Comparison of ENCODE assay signal across 1 cellular context in the genomic region with DNA sequence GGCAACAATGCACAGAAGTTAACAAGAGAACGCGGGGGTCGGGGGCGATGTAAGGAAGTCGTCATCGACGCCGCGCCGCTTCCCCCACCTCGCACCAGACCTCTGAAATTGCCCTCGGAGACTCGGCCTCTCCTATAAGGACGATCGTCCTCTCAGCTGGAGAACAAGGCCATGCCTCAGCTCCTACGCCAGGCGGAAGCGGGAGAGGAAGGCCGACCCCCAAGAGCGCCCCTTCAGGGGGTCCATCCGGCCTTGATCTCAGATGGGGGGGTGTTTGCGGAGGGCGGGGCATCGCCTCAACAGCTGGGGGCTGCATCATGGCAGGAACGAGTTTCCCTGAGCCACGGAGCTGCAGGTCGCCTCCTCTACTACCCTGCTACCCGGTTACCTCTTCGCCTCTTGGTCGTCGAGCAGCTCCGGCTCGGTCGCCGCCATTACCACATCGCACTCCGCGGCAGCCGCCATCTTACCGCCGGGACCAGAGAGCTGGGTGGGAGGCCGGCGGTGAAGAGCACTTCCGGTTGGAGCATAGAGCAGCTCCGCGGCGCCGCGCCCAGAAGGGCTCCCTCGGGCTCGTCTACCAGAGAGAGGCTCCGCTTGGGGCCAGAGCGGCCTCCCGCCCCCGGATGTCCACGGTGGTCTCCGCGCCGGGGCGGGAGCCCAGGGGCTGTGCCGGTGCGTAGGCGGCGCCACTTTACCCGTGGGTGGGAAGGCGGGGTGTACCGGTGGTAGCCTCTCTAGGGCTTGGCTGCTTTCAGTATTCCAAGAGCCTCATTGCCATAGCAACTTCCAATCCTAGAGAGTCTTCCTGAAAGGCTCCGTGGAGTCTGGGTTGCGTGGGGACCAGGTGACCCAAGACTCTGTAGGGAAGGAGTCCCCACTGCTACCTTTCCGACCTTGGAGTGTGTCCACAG.
TF ChIP-seq lines count a peak whose summit lies in the region.

A gene with protein sequence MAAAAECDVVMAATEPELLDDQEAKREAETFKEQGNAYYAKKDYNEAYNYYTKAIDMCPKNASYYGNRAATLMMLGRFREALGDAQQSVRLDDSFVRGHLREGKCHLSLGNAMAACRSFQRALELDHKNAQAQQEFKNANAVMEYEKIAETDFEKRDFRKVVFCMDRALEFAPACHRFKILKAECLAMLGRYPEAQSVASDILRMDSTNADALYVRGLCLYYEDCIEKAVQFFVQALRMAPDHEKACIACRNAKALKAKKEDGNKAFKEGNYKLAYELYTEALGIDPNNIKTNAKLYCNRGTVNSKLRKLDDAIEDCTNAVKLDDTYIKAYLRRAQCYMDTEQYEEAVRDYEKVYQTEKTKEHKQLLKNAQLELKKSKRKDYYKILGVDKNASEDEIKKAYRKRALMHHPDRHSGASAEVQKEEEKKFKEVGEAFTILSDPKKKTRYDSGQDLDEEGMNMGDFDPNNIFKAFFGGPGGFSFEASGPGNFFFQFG (minus strand): TSS at position 488 of the 914 bp plus-strand sequence. CDS start 23 bp downstream, at position 465.

TF ChIP-seq in HepG2, 621 proteins besides CTCF, POLR2A, EP300 and RAD21 (continued from another document and continues in another):
- TF ChIP-seq, protein P1, sequence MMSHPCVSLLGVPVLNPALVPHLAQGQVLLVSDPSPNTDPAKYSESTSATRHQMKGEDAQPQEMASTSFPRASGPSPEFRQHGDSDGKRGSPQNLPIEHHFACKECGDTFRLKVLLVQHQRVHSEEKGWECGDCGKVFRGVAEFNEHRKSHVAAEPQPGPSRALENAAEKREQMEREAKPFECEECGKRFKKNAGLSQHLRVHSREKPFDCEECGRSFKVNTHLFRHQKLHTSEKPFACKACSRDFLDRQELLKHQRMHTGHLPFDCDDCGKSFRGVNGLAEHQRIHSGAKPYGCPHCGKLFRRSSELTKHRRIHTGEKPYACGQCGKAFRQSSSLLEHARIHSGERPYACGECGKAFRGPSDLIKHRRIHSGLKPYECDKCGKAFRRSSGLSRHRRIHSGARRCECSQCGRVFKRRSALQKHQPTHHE (CRISPR knock-in tag; IDR thresholded peaks at IDR 0.05; ENCODE audit: borderline replicate concordance), result peak; percentile 92
- TF ChIP-seq MED13 (CRISPR knock-in tag; IDR thresholded peaks at IDR 0.05) (peak; percentile 91), PPARG (CRISPR knock-in tag; conservative IDR thresholded peaks at IDR 0.05) (peak; percentile 57; the same call in 1 of the 2 replicates), ZNF136 (CRISPR knock-in tag; IDR thresholded peaks at IDR 0.05; ENCODE audit: low read depth) (0 out of 2 replicates have a peak, but pooled peaks have one; percentile 25), XRCC5 (optimal IDR thresholded peaks at IDR 0.05; ENCODE audit: low read length) (peak; percentile 81), DMAP1 (CRISPR knock-in tag; IDR thresholded peaks at IDR 0.05) (peak; percentile 94), ZBTB42 (CRISPR knock-in tag; IDR thresholded peaks at IDR 0.05) (peak; percentile 78), ZNF75D (CRISPR knock-in tag; IDR thresholded peaks at IDR 0.05; ENCODE audit: borderline replicate concordance) (peak; percentile 70; the same call in 1 of the 2 replicates), ZKSCAN5 (CRISPR knock-in tag; IDR thresholded peaks at IDR 0.05) (0 out of 2 replicates have a peak, but pooled peaks have one; percentile 62), IRX3 (CRISPR knock-in tag; IDR thresholded peaks at IDR 0.05; ENCODE audit: borderline replicate concordance, low read depth) (no peak), SIN3A (IDR thresholded peaks at IDR 0.05; ENCODE audit: borderline replicate concordance, low read depth, low read length) (peak; percentile 74; the same call in 1 of the 2 replicates), SIX4 (CRISPR knock-in tag; IDR thresholded peaks at IDR 0.05) (peak; percentile 43; the same call in 1 of the 2 replicates), SOX13 (IDR thresholded peaks at IDR 0.05) (peak; percentile 39; the same call in 1 of the 2 replicates), SOX13 (CRISPR knock-in tag; conservative IDR thresholded peaks at IDR 0.05 in 1 of 2, IDR thresholded peaks at IDR 0.05 in 1 of 2) (peak; percentile 38 to 43; a peak in 3 of 4 replicates), NCOA2 (CRISPR knock-in tag; IDR thresholded peaks at IDR 0.05) (peak; percentile 61), ISL2 (CRISPR knock-in tag; IDR thresholded peaks at IDR 0.05) (peak; percentile 90), ERF (CRISPR knock-in tag; IDR thresholded peaks at IDR 0.05) (peak; percentile 96), SOX6 (IDR thresholded peaks at IDR 0.05) (no peak), SOX6 (CRISPR knock-in tag; IDR thresholded peaks at IDR 0.05) (peak; percentile 87), HMG20B (CRISPR knock-in tag; conservative IDR thresholded peaks at IDR 0.05) (peak; percentile 60), ZNF317 (CRISPR knock-in tag; IDR thresholded peaks at IDR 0.05) (peak; percentile 91), ZNF776 (CRISPR knock-in tag; IDR thresholded peaks at IDR 0.05) (peak; percentile 88), SAFB2 (CRISPR knock-in tag; IDR thresholded peaks at IDR 0.05; ENCODE audit: borderline replicate concordance, low read depth) (peak; percentile 76; the same call in 1 of the 2 replicates), NONO (IDR thresholded peaks at IDR 0.05) (no peak), NONO (CRISPR knock-in tag; conservative IDR thresholded peaks at IDR 0.05) (peak; percentile 95), ZBTB7B (CRISPR knock-in tag; IDR thresholded peaks at IDR 0.05) (peak; percentile 100), KDM5B (CRISPR knock-in tag; IDR thresholded peaks at IDR 0.05; ENCODE audit: borderline replicate concordance) (peak; percentile 98), ATF7-NPFF (CRISPR knock-in tag; IDR thresholded peaks at IDR 0.05; ENCODE audit: low read depth) (peak; percentile 91; the same call in 1 of the 2 replicates), RFXAP (CRISPR knock-in tag; IDR thresholded peaks at IDR 0.05; ENCODE audit: borderline replicate concordance) (peak; percentile 86; the same call in 1 of the 2 replicates)
- TF ChIP-seq, protein P2, sequence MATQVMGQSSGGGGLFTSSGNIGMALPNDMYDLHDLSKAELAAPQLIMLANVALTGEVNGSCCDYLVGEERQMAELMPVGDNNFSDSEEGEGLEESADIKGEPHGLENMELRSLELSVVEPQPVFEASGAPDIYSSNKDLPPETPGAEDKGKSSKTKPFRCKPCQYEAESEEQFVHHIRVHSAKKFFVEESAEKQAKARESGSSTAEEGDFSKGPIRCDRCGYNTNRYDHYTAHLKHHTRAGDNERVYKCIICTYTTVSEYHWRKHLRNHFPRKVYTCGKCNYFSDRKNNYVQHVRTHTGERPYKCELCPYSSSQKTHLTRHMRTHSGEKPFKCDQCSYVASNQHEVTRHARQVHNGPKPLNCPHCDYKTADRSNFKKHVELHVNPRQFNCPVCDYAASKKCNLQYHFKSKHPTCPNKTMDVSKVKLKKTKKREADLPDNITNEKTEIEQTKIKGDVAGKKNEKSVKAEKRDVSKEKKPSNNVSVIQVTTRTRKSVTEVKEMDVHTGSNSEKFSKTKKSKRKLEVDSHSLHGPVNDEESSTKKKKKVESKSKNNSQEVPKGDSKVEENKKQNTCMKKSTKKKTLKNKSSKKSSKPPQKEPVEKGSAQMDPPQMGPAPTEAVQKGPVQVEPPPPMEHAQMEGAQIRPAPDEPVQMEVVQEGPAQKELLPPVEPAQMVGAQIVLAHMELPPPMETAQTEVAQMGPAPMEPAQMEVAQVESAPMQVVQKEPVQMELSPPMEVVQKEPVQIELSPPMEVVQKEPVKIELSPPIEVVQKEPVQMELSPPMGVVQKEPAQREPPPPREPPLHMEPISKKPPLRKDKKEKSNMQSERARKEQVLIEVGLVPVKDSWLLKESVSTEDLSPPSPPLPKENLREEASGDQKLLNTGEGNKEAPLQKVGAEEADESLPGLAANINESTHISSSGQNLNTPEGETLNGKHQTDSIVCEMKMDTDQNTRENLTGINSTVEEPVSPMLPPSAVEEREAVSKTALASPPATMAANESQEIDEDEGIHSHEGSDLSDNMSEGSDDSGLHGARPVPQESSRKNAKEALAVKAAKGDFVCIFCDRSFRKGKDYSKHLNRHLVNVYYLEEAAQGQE (IDR thresholded peaks at IDR 0.05; ENCODE audit: borderline replicate concordance in 1 of 2, low read depth in 1 of 2, low read length in 2 of 2), result peak in 1 of 2 experiments; percentile 69; a peak in 2 of 4 replicates
- TF ChIP-seq, protein P3, sequence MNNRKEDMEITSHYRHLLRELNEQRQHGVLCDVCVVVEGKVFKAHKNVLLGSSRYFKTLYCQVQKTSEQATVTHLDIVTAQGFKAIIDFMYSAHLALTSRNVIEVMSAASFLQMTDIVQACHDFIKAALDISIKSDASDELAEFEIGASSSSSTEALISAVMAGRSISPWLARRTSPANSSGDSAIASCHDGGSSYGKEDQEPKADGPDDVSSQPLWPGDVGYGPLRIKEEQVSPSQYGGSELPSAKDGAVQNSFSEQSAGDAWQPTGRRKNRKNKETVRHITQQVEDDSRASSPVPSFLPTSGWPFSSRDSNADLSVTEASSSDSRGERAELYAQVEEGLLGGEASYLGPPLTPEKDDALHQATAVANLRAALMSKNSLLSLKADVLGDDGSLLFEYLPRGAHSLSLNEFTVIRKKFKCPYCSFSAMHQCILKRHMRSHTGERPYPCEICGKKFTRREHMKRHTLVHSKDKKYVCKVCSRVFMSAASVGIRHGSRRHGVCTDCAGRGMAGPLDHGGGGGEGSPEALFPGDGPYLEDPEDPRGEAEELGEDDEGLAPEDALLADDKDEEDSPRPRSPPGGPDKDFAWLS (CRISPR knock-in tag; IDR thresholded peaks at IDR 0.05; ENCODE audit: borderline replicate concordance), result 0 out of 2 replicates have a peak, but pooled peaks have one; percentile 94
- TF ChIP-seq, protein P4, sequence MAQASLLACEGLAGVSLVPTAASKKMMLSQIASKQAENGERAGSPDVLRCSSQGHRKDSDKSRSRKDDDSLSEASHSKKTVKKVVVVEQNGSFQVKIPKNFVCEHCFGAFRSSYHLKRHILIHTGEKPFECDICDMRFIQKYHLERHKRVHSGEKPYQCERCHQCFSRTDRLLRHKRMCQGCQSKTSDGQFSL (CRISPR knock-in tag; IDR thresholded peaks at IDR 0.05), result peak; percentile 99
- TF ChIP-seq, protein P5, sequence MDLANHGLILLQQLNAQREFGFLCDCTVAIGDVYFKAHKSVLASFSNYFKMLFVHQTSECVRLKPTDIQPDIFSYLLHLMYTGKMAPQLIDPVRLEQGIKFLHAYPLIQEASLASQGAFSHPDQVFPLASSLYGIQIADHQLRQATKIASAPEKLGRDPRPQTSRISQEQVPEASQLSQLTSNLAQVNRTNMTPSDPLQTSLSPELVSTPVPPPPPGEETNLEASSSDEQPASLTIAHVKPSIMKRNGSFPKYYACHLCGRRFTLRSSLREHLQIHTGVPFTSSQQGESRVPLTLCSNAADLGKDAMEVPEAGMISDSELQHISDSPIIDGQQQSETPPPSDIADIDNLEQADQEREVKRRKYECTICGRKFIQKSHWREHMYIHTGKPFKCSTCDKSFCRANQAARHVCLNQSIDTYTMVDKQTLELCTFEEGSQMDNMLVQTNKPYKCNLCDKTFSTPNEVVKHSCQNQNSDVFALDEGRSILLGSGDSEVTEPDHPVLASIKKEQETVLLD (CRISPR knock-in tag; IDR thresholded peaks at IDR 0.05; ENCODE audit: low read depth), result peak; percentile 100
- TF ChIP-seq, protein P6, sequence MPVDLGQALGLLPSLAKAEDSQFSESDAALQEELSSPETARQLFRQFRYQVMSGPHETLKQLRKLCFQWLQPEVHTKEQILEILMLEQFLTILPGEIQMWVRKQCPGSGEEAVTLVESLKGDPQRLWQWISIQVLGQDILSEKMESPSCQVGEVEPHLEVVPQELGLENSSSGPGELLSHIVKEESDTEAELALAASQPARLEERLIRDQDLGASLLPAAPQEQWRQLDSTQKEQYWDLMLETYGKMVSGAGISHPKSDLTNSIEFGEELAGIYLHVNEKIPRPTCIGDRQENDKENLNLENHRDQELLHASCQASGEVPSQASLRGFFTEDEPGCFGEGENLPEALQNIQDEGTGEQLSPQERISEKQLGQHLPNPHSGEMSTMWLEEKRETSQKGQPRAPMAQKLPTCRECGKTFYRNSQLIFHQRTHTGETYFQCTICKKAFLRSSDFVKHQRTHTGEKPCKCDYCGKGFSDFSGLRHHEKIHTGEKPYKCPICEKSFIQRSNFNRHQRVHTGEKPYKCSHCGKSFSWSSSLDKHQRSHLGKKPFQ (CRISPR knock-in tag; IDR thresholded peaks at IDR 0.05; ENCODE audit: insufficient replicate concordance), result peak; percentile 88
- TF ChIP-seq, protein P7, sequence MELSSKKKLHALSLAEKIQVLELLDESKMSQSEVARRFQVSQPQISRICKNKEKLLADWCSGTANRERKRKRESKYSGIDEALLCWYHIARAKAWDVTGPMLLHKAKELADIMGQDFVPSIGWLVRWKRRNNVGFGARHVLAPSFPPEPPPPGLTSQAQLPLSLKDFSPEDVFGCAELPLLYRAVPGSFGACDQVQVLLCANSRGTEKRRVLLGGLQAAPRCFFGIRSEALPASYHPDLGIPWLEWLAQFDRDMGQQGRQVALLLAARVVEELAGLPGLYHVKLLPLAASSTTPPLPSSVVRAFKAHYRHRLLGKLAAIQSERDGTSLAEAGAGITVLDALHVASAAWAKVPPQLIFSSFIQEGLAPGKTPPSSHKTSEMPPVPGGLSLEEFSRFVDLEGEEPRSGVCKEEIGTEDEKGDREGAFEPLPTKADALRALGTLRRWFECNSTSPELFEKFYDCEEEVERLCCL (CRISPR knock-in tag; IDR thresholded peaks at IDR 0.05; ENCODE audit: borderline replicate concordance), result 0 out of 2 replicates have a peak, but pooled peaks have one; percentile 47
- TF ChIP-seq, protein P8, sequence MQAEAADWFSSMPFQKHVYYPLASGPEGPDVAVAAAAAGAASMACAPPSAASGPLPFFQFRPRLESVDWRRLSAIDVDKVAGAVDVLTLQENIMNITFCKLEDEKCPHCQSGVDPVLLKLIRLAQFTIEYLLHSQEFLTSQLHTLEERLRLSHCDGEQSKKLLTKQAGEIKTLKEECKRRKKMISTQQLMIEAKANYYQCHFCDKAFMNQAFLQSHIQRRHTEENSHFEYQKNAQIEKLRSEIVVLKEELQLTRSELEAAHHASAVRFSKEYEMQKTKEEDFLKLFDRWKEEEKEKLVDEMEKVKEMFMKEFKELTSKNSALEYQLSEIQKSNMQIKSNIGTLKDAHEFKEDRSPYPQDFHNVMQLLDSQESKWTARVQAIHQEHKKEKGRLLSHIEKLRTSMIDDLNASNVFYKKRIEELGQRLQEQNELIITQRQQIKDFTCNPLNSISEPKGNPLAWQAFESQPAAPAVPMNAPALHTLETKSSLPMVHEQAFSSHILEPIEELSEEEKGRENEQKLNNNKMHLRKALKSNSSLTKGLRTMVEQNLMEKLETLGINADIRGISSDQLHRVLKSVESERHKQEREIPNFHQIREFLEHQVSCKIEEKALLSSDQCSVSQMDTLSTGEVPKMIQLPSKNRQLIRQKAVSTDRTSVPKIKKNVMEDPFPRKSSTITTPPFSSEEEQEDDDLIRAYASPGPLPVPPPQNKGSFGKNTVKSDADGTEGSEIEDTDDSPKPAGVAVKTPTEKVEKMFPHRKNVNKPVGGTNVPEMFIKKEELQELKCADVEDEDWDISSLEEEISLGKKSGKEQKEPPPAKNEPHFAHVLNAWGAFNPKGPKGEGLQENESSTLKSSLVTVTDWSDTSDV (CRISPR knock-in tag; IDR thresholded peaks at IDR 0.05), result peak; percentile 97
